In the genomic region with DNA sequence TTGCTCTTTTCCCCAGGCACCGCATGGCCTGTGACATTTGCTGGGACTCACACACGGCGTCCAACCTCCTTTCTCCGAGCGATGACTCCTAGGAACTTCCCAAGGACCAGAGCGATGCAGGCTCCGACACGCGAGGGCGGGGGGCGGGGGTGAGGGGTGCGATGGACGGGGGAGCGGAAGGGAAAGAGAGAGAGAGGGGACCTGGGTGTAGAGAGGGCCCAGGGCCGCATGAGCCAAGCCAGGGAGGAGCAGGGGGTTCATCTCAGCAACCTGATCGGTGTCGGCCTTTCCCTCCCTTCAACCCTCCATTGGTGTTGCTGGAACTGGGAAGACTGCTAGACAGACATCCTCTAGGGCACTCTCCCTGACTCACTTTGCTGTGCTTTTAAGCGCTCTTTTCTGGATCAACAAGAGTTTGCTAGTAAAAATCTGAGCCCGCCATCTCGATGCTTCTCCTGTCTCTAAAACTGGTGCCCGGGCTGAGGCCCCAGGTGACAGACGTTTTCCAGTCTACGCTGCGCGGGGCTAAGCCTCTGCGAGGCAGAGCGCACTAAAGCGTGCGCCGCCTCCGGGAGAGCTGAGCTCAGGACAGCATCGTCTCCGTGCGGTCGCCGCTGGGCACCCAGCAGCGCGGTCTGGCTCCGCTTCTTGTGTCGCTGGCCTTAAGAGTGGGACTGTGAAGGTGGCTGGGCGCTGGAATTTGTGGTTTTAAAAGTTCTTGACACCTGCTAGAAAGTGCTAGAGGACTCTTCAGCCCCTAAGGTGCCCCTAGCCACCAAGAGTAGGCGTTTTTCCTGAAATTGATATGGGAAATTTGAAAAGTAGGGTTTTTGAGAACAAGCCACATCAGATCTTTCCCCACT, we compare ENCODE assay signal across 7 cellular contexts. TPM values are rescaled to one million over a fixed set of nuclear protein-coding genes. Genes with fewer than 3 reads are reported as not detected.
DNase-seq lines count a peak whose midpoint lies in the region; ATAC-seq lines count a peak whose summit lies in the region.

No MANE protein-coding gene starts in this region.

- no peaks in the 10 kb centered on the region for H3K9me3 Mint-ChIP-seq in activated T-cell treated with anti-CD3 and anti-CD28 coated beads, Interleukin-2, amount 50 U/mL, for 72 hours

- peak; percentile 65 to 69 for ATAC-seq in activated T-cell treated with anti-CD3 and anti-CD28 coated beads, Interleukin-2, amount 50 U/mL, for 72 hours (replicated peaks in 1 of 2)

- H3K4me3 Mint-ChIP-seq in activated T-cell treated with anti-CD3 and anti-CD28 coated beads, Interleukin-2, amount 50 U/mL, for 72 hours = peak overlapping the region; percentile 72 to 91

- peaks cover 97% of the 10 kb centered on the region for H3K27me3 Mint-ChIP-seq in activated T-cell treated with anti-CD3 and anti-CD28 coated beads, Interleukin-2, amount 50 U/mL, for 72 hours (ENCODE audit: low read depth)

- peak; percentile 78 for DNase-seq in H7
- DNase-seq in activated T-cell treated with anti-CD3 and anti-CD28 coated beads, Interleukin-2, amount 50 U/mL, for 72 hours = peak; percentile 41 to 55
- peak; percentile 45 for DNase-seq in iPS DF 19.7 (ENCODE audit: low read depth, low spot score)
- peak; percentile 25 to 57 for DNase-seq in stimulated activated CD4-positive, alpha-beta T cell treated with anti-CD3 and anti-CD28 coated beads, Interleukin-2, amount 100 ng/mL, for 24 hours
- DNase-seq in mesenteric fat pad (ENCODE audit: low spot score) = no peak
- DNase-seq in NAMALWA (ENCODE audit: low spot score) = no peak
- no peak for DNase-seq in HK-2 (ENCODE audit: unreplicated experiment)

- peak overlapping the region; percentile 51 for H3K4me3 ChIP-seq in H7 (ENCODE audit: insufficient read depth, low read depth, low read length)

- H3K36me3 Mint-ChIP-seq in activated T-cell treated with anti-CD3 and anti-CD28 coated beads, Interleukin-2, amount 50 U/mL, for 72 hours (ENCODE audit: insufficient read depth in 2 of 2) = peaks cover 2 to 5% of the 10 kb centered on the region in 2 donors

- H3K27me3 ChIP-seq in H7 (ENCODE audit: control insufficient read depth, insufficient read depth, low read length) = peaks cover 64% of the 10 kb centered on the region

- no peak overlapping the region for H3K27ac Mint-ChIP-seq in activated T-cell treated with anti-CD3 and anti-CD28 coated beads, Interleukin-2, amount 50 U/mL, for 72 hours

- no peaks in the 10 kb centered on the region; the same call in 1 of the 2 replicates for H3K36me3 ChIP-seq in H7 (replicated peaks; ENCODE audit: control insufficient read depth, insufficient read depth, low read length)

- H3K4me1 Mint-ChIP-seq in activated T-cell treated with anti-CD3 and anti-CD28 coated beads, Interleukin-2, amount 50 U/mL, for 72 hours (ENCODE audit: low read depth) = peaks cover 50% of the 10 kb centered on the region

RNA-seq across cellular contexts. Expression of a gene that starts 1.0 kb away (rescaled TPM):
- total RNA-seq in H7 (2014; rRNA removed; shearing (Covaris generic)) = 0.15 and 0.28 TPM in 2 replicates
- 1 to 10 TPM; 3.6 to 3.7 TPM for total RNA-seq in activated T-cell treated with anti-CD3 and anti-CD28 coated beads, Interleukin-2, amount 50 U/mL, for 72 hours
- 1.5 TPM for total RNA-seq in mesenteric fat pad

RNA-seq across cellular contexts. Expression of a gene that starts 21.6 kb away (rescaled TPM):
- 41.5 and 52.3 TPM in 2 replicates for total RNA-seq in H7 (2014; rRNA removed; shearing (Covaris generic))
- total RNA-seq in activated T-cell treated with anti-CD3 and anti-CD28 coated beads, Interleukin-2, amount 50 U/mL, for 72 hours = 10 to 100 TPM; 34.8 to 42.4 TPM
- total RNA-seq in mesenteric fat pad = 30.4 TPM

Comparison
In these comparisons a context has a peak if more than half of its experiments do, and no peak if none do; other contexts are left out.
1. DNase-seq: peak in H7 (single experiment), activated T-cell treated with anti-CD3 and anti-CD28 coated beads, Interleukin-2, amount 50 U/mL, for 72 hours (2 of 2), iPS DF 19.7 (single experiment) and stimulated activated CD4-positive, alpha-beta T cell treated with anti-CD3 and anti-CD28 coated beads, Interleukin-2, amount 100 ng/mL, for 24 hours (2 of 2); none in mesenteric fat pad (single experiment), NAMALWA (single experiment) and HK-2 (single experiment).